ENCODE assay signal across 10 cellular contexts in the genomic region with DNA sequence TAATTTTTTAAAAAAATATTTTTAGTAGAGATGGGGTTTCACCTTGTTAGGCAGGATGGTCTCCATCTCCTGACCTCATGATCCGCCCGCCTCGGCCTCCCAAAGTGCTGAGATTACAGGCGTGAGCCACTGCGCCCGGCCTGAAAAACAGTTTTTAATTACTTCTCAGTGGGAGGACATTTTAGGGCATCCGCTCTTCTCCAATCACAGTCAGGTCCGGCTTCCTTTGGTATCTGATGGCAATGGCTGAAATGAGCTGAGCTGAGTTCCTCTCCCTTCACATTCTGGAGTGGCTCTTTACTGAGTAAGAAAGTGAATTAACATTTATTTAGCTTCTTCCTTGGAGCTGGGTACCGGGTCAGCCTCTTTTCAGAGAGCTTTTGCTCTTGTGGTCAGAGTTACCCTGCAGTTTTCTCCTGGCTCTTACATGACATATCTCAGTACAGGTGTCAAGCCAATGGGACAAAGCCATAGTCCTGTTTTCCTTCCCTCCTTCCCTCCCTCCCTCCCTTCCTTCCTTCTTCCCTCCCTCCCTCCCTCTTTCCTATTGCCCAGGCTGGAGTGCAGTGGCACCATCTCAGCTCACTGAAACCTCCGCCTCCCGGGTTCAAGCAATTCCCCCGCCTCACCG. TPM values are rescaled to one million over a fixed set of nuclear protein-coding genes. Genes with fewer than 3 reads are reported as not detected.
DNase-seq lines count a peak whose midpoint lies in the region; ATAC-seq, FAIRE-seq and TF ChIP-seq lines count a peak whose summit lies in the region.
"Had no signal": no experiment of that assay in that cellular context is flagged by ENCODE, and none has a peak within 500 bp of the region (broad histone marks: within the 10 kb centered on the region; RNA-seq: fewer than 3 reads in every experiment).

No MANE protein-coding gene starts in this region.

- H3K27ac Mint-ChIP-seq in astrocyte (ENCODE audit: unreplicated experiment) (no peak overlapping the region), mesothelial cell of epicardium (no peak overlapping the region)

- H3K9ac ChIP-seq in ES-I3 (ENCODE audit: low read depth, low read length): peak overlapping the region; percentile 97; the same call in 1 of the 2 replicates
- no peak overlapping the region for H3K9ac ChIP-seq in astrocyte (ENCODE audit: low read length)

- no peak for DNase-seq in A549 (ENCODE audit: low read depth in 1 of 2, low spot score in 1 of 2)
- DNase-seq in astrocyte (ENCODE audit: low read depth): no peak
- no peak for DNase-seq in mesothelial cell of epicardium (ENCODE audit: low spot score in 2 of 2, unreplicated experiment in 2 of 2)
- no peak for DNase-seq in NCI-H146 (lab: John Stamatoyannopoulos, UW)
- no peak for DNase-seq in aorta
- no peak for DNase-seq in SHP77 (lab: John Stamatoyannopoulos, UW)
- DNase-seq: NCI-H446 treated with DMSO at 0.1 percent for 48 hours had no signal

- no peaks in the 10 kb centered on the region for H3K27me3 Mint-ChIP-seq in astrocyte (ENCODE audit: low read depth, unreplicated experiment)
- H3K27me3 Mint-ChIP-seq in mesothelial cell of epicardium (ENCODE audit: low read depth): peaks cover 7% of the 10 kb centered on the region

- no peaks in the 10 kb centered on the region for H4K20me1 ChIP-seq in astrocyte (ENCODE audit: insufficient read depth, low read length)

- CTCF ChIA-PET in A549 (lab: Yijun Ruan, JAX): interaction anchor here (0.8 to 1.3 kb wide), 3 partner anchors 17 to 849 kb away, joined by 3 to 4 read pairs (median 3); no protein-coding TSS in a partner anchor

- no peak for TF ChIP-seq CTCF in A549 (IDR thresholded peaks at IDR 0.05)
- no peak for TF ChIP-seq CTCF in astrocyte (IDR thresholded peaks at IDR 0.05; ENCODE audit: insufficient read depth, low read depth, low read length)
- no peak for TF ChIP-seq CTCF in mesothelial cell of epicardium (IDR thresholded peaks at IDR 0.05; ENCODE audit: unreplicated experiment)

- intact Hi-C loops in aorta (cut with DNase I): loop anchor here in 1 of 2 donors (10.0 kb wide), 1 partner anchor 88 kb away; no protein-coding TSS in a partner anchor

- no peak overlapping the region for H2AFZ ChIP-seq in astrocyte (ENCODE audit: low read depth, low read length)

- TF ChIP-seq EP300 in A549 (IDR thresholded peaks at IDR 0.05): no peak

- H3K36me3 Mint-ChIP-seq in astrocyte (ENCODE audit: low read depth, unreplicated experiment): peaks cover 5% of the 10 kb centered on the region
- H3K36me3 Mint-ChIP-seq in mesothelial cell of epicardium: peaks cover 10% of the 10 kb centered on the region

- H3K27ac ChIP-seq in A549: no peak overlapping the region; a peak in 1 of 6 replicates
- H3K27ac ChIP-seq in astrocyte (ENCODE audit: low read depth, low read length): no peak overlapping the region
- H3K27ac ChIP-seq in aorta (ENCODE audit: low read depth in 1 of 2, low read length in 2 of 2): no peak overlapping the region

- H3K4me2 ChIP-seq in A549 (peak overlapping the region; percentile 84; the same call in 1 of the 3 replicates), astrocyte (ENCODE audit: low read length) (peak overlapping the region; percentile 95)

- no peaks in the 10 kb centered on the region for H3K9me3 ChIP-seq in A549
- H3K9me3 ChIP-seq in ES-I3 (ENCODE audit: control insufficient read depth, insufficient read depth, low read length): no peaks in the 10 kb centered on the region
- no peaks in the 10 kb centered on the region for H3K9me3 ChIP-seq in astrocyte (ENCODE audit: insufficient read depth, low read depth, low read length)
- no peaks in the 10 kb centered on the region for H3K9me3 ChIP-seq in aorta (ENCODE audit: control insufficient read depth, low read length)
- H3K9me3 ChIP-seq: testis had no signal

- H3K4me1 Mint-ChIP-seq in astrocyte (ENCODE audit: low read depth, unreplicated experiment) (peaks cover 11% of the 10 kb centered on the region), mesothelial cell of epicardium (peaks cover 9% of the 10 kb centered on the region)

- POLR2A ChIA-PET in A549 (lab: Yijun Ruan, JAX): no interaction called here

- H3K36me3 ChIP-seq in ES-I3 (ENCODE audit: insufficient read depth, low read length) (no peaks in the 10 kb centered on the region), astrocyte (ENCODE audit: insufficient read depth, low read length) (peaks cover 5% of the 10 kb centered on the region), aorta (ENCODE audit: control insufficient read depth in 1 of 2, insufficient read depth in 2 of 2, low read length in 1 of 2) (peaks cover 0 to 2% of the 10 kb centered on the region in 2 donors)

- TF ChIP-seq RAD21 in A549 (conservative IDR thresholded peaks at IDR 0.05 in 1 of 2, IDR thresholded peaks at IDR 0.05 in 1 of 2): no peak

- H3K27me3 ChIP-seq in astrocyte (ENCODE audit: insufficient read depth, low read length): no peaks in the 10 kb centered on the region
- no peaks in the 10 kb centered on the region for H3K27me3 ChIP-seq in aorta (ENCODE audit: control insufficient read depth in 1 of 2, insufficient read depth in 2 of 2, low read length in 1 of 2)
- H3K27me3 ChIP-seq: testis had no signal

- H3K4me3 Mint-ChIP-seq in astrocyte (ENCODE audit: unreplicated experiment): peak overlapping the region; percentile 92
- peak overlapping the region; percentile 87 for H3K4me3 Mint-ChIP-seq in mesothelial cell of epicardium

- H3K79me2 ChIP-seq in astrocyte (ENCODE audit: insufficient read depth, low read length): peaks cover 20% of the 10 kb centered on the region

- 93% methylated on average over 13 of the region's 13 CpGs for WGBS in A549 (ENCODE audit: missing lambda C conversion rate)
- 68 to 74% methylated on average over 13 of the region's 13 CpGs for WGBS in aorta, 2 donors

- no peak for ATAC-seq in A549
- ATAC-seq in HG02884 (IDR thresholded peaks at IDR 0.05; ENCODE audit: unreplicated experiment): no peak
- ATAC-seq in aorta (ENCODE audit: low FRiP score): no peak

- FAIRE-seq in A549 (lab: Jason Lieb, UNC) (no peak), astrocyte (lab: Jason Lieb, UNC) (no peak)

- TF ChIP-seq POLR2A in A549 (IDR thresholded peaks at IDR 0.05; ENCODE audit: low read length): no peak

- no peak overlapping the region for H3K4me3 ChIP-seq in A549
- H3K4me3 ChIP-seq in astrocyte (ENCODE audit: insufficient read depth, low read depth, low read length): no peak overlapping the region
- no peak overlapping the region for H3K4me3 ChIP-seq in aorta (ENCODE audit: low read length in 2 of 2)

- H3K9me3 Mint-ChIP-seq in astrocyte (ENCODE audit: unreplicated experiment) (no peaks in the 10 kb centered on the region), mesothelial cell of epicardium (no peaks in the 10 kb centered on the region)

- H3K4me1 ChIP-seq in A549 (peaks cover 5% of the 10 kb centered on the region), ES-I3 (ENCODE audit: insufficient read depth, low read length) (no peaks in the 10 kb centered on the region), astrocyte (ENCODE audit: insufficient read depth, low read length) (peaks cover 4% of the 10 kb centered on the region), aorta (ENCODE audit: control insufficient read depth in 1 of 2, insufficient read depth in 2 of 2, low read length in 2 of 2) (peaks cover 2 to 12% of the 10 kb centered on the region in 2 donors)

TF ChIP-seq in A549, 52 proteins besides CTCF, POLR2A, EP300 and RAD21:
- TF ChIP-seq SREBF2 (IDR thresholded peaks at IDR 0.05) (no peak), CBX2 (IDR thresholded peaks at IDR 0.05; ENCODE audit: borderline replicate concordance, low read depth) (no peak), MYC (IDR thresholded peaks at IDR 0.05; ENCODE audit: borderline replicate concordance, low read length) (no peak), PHF8 (IDR thresholded peaks at IDR 0.05; ENCODE audit: borderline replicate concordance, low read depth) (no peak), MAZ (IDR thresholded peaks at IDR 0.05; ENCODE audit: borderline replicate concordance, low read depth, low read length) (no peak), KDM1A (IDR thresholded peaks at IDR 0.05; ENCODE audit: low read depth) (no peak), EHMT2 (IDR thresholded peaks at IDR 0.05; ENCODE audit: low read depth) (no peak), KDM5A (IDR thresholded peaks at IDR 0.05) (no peak), HOXA7 (CRISPR knock-in tag; IDR thresholded peaks at IDR 0.05) (no peak), BCL3 (IDR thresholded peaks at IDR 0.05) (no peak), RNF2 (IDR thresholded peaks at IDR 0.05; ENCODE audit: borderline replicate concordance, low read depth) (no peak)
TF ChIP-seq in A549: peak in this region for 0.

RNA-seq across cellular contexts. Expression of gene TTC27, which starts 1.1 kb away (rescaled TPM):
- 42.8 and 56.2 TPM in 2 replicates for polyA plus RNA-seq in A549 (2011; rRNA removed)
- polyA plus RNA-seq in A549 (2012; cell fraction: cytosol; rRNA removed): 12.4 and 13.9 TPM in 2 replicates
- 10.8 and 17.1 TPM in 2 replicates for polyA plus RNA-seq in A549 (2012; cell fraction: nucleus; rRNA removed)
- 21.7 to 24.9 TPM (median 22.7 TPM) in 3 replicates for polyA plus RNA-seq in A549 (2017; fragmentation: RNase III; extraction: RNeasy Plus Mini Kit Qiagen cat#74134 plus additional on column Dnase treatment)
- polyA minus RNA-seq in A549 (2011; rRNA and poly(A)+ RNA removed): 36.2 and 59.9 TPM in 2 replicates
- 23.5 and 25.1 TPM in 2 replicates for total RNA-seq in astrocyte
- 18.4 TPM in 3 replicates for total RNA-seq in mesothelial cell of epicardium
- 10 to 100 TPM; 16.2 to 22.4 TPM for total RNA-seq in aorta
- polyA plus RNA-seq in aorta: 1 to 10 TPM; 5.0 to 9.9 TPM
